In genomic region chr19:30226464-30227070, GRCh38 we compare ENCODE assay signal across 1 cellular context.
TF ChIP-seq lines count a peak whose summit lies in the region.

No MANE protein-coding gene starts in this region.

TF ChIP-seq in WTC11, 78 proteins besides CTCF, POLR2A, EP300 and RAD21 (continued from another document):
- TF ChIP-seq, protein P1, sequence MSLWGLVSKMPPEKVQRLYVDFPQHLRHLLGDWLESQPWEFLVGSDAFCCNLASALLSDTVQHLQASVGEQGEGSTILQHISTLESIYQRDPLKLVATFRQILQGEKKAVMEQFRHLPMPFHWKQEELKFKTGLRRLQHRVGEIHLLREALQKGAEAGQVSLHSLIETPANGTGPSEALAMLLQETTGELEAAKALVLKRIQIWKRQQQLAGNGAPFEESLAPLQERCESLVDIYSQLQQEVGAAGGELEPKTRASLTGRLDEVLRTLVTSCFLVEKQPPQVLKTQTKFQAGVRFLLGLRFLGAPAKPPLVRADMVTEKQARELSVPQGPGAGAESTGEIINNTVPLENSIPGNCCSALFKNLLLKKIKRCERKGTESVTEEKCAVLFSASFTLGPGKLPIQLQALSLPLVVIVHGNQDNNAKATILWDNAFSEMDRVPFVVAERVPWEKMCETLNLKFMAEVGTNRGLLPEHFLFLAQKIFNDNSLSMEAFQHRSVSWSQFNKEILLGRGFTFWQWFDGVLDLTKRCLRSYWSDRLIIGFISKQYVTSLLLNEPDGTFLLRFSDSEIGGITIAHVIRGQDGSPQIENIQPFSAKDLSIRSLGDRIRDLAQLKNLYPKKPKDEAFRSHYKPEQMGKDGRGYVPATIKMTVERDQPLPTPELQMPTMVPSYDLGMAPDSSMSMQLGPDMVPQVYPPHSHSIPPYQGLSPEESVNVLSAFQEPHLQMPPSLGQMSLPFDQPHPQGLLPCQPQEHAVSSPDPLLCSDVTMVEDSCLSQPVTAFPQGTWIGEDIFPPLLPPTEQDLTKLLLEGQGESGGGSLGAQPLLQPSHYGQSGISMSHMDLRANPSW (CRISPR knock-in tag; conservative IDR thresholded peaks at IDR 0.05; ENCODE audit: low read depth) = no peak
- TF ChIP-seq, protein P2, sequence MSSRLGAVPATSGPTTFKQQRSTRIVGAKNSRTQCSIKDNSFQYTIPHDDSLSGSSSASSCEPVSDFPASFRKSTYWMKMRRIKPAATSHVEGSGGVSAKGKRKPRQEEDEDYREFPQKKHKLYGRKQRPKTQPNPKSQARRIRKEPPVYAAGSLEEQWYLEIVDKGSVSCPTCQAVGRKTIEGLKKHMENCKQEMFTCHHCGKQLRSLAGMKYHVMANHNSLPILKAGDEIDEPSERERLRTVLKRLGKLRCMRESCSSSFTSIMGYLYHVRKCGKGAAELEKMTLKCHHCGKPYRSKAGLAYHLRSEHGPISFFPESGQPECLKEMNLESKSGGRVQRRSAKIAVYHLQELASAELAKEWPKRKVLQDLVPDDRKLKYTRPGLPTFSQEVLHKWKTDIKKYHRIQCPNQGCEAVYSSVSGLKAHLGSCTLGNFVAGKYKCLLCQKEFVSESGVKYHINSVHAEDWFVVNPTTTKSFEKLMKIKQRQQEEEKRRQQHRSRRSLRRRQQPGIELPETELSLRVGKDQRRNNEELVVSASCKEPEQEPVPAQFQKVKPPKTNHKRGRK (CRISPR knock-in tag; IDR thresholded peaks at IDR 0.05; ENCODE audit: borderline replicate concordance) = no peak
- TF ChIP-seq FOXP4 (CRISPR knock-in tag; IDR thresholded peaks at IDR 0.05) = no peak
- no peak for TF ChIP-seq GABPB1 (CRISPR knock-in tag; IDR thresholded peaks at IDR 0.05)
- no peak for TF ChIP-seq ATF6 (CRISPR knock-in tag; IDR thresholded peaks at IDR 0.05)
- no peak for TF ChIP-seq ZBTB21 (CRISPR knock-in tag; IDR thresholded peaks at IDR 0.05; ENCODE audit: borderline replicate concordance)
- TF ChIP-seq, protein P3, sequence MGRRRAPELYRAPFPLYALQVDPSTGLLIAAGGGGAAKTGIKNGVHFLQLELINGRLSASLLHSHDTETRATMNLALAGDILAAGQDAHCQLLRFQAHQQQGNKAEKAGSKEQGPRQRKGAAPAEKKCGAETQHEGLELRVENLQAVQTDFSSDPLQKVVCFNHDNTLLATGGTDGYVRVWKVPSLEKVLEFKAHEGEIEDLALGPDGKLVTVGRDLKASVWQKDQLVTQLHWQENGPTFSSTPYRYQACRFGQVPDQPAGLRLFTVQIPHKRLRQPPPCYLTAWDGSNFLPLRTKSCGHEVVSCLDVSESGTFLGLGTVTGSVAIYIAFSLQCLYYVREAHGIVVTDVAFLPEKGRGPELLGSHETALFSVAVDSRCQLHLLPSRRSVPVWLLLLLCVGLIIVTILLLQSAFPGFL (CRISPR knock-in tag; IDR thresholded peaks at IDR 0.05; ENCODE audit: borderline replicate concordance) = no peak
- no peak for TF ChIP-seq CBFB (CRISPR knock-in tag; IDR thresholded peaks at IDR 0.05; ENCODE audit: low read depth)
